In genomic region chr13:20121154-20121515, GRCh38 we compare ENCODE assay signal across 9 cellular contexts. TPM values are rescaled to one million over a fixed set of nuclear protein-coding genes. Genes with fewer than 3 reads are reported as not detected.
A peak's percentile ranks its signal among the peaks of the same experiment; 100 is the strongest.
DNase-seq lines count a peak whose midpoint lies in the region; ATAC-seq, FAIRE-seq and TF ChIP-seq lines count a peak whose summit lies in the region.
"Had no signal": no experiment of that assay in that cellular context is flagged by ENCODE, and none has a peak within 500 bp of the region (broad histone marks: within the 10 kb centered on the region; RNA-seq: fewer than 3 reads in every experiment).

No MANE protein-coding gene starts in this region.

- no peak overlapping the region for H3K27ac Mint-ChIP-seq in HFFc6
- H3K27ac Mint-ChIP-seq in activated B cell treated with CpG ODN at 0.5 μM for 24 hours = no peak overlapping the region

- TF ChIP-seq POLR2A in right lobe of liver (IDR thresholded peaks at IDR 0.05) = no peak

- no peaks in the 10 kb centered on the region for H3K36me3 Mint-ChIP-seq in HFFc6 (ENCODE audit: low read depth)
- no peaks in the 10 kb centered on the region for H3K36me3 Mint-ChIP-seq in activated B cell treated with CpG ODN at 0.5 μM for 24 hours (ENCODE audit: low read depth)

- intact Hi-C loops in activated B cell treated with CpG ODN at 0.5 μM for 24 hours (cut with micrococcal nuclease) = no loop called here
- intact Hi-C loops in right lobe of liver (cut with DNase I) = no loop called here

- TF ChIP-seq CTCF in HFFc6 (IDR thresholded peaks at IDR 0.05) (no peak), activated B cell treated with CpG ODN at 0.5 μM for 24 hours (IDR thresholded peaks at IDR 0.05) (no peak), right lobe of liver (IDR thresholded peaks at IDR 0.05) (no peak)

- H3K9me3 ChIP-seq in right lobe of liver = no peaks in the 10 kb centered on the region

- ATAC-seq in activated B cell treated with CpG ODN at 0.5 μM for 24 hours (ENCODE audit: low read depth) (no peak), right lobe of liver (peak in 2 of 4 donors; percentile 4 to 38), HG03571 (IDR thresholded peaks at IDR 0.05; ENCODE audit: unreplicated experiment) (no peak), GM19463 (IDR thresholded peaks at IDR 0.05; ENCODE audit: unreplicated experiment) (no peak)

- FAIRE-seq in GM19239 (lab: Jason Lieb, UNC) = no peak

- H3K9me3 Mint-ChIP-seq in HFFc6 (no peaks in the 10 kb centered on the region), activated B cell treated with CpG ODN at 0.5 μM for 24 hours (no peaks in the 10 kb centered on the region)

- DNase-seq in AML-193 (lab: John Stamatoyannopoulos, UW) (peak; percentile 68 to 78), HFFc6 (no peak), activated B cell treated with CpG ODN at 0.5 μM for 24 hours (no peak), right lobe of liver (peak in 1 of 3 donors; percentile 41), GM19239 (ENCODE audit: insufficient read length, low spot score) (no peak), nucleus accumbens (lab: John Stamatoyannopoulos, UW) (no peak)
- DNase-seq: NCI-H146 had no signal

- peak overlapping the region; percentile 76 to 92 (median 89) for H3K27ac ChIP-seq in right lobe of liver

- no peaks in the 10 kb centered on the region for H3K27me3 ChIP-seq in right lobe of liver

- POLR2A ChIA-PET in activated B cell treated with CpG ODN at 0.5 μM for 24 hours (lab: Charles Lee) = no interaction called here

- peaks cover 4% of the 10 kb centered on the region for H3K27me3 Mint-ChIP-seq in HFFc6 (ENCODE audit: insufficient read depth)
- peaks cover 26% of the 10 kb centered on the region for H3K27me3 Mint-ChIP-seq in activated B cell treated with CpG ODN at 0.5 μM for 24 hours

- H3K4me1 Mint-ChIP-seq in HFFc6 (ENCODE audit: low read depth) (peaks cover 42% of the 10 kb centered on the region), activated B cell treated with CpG ODN at 0.5 μM for 24 hours (peaks cover 11% of the 10 kb centered on the region)

- CTCF ChIA-PET in activated B cell treated with CpG ODN at 0.5 μM for 24 hours (lab: Charles Lee) = no interaction called here

- H3K4me3 Mint-ChIP-seq in HFFc6 = peak overlapping the region; percentile 84; the same call in 1 of the 2 replicates
- peak overlapping the region; percentile 69 for H3K4me3 Mint-ChIP-seq in activated B cell treated with CpG ODN at 0.5 μM for 24 hours

- H3K36me3 ChIP-seq in right lobe of liver = no peaks in the 10 kb centered on the region

- peak overlapping the region; percentile 32 to 53 (median 49) for H3K4me3 ChIP-seq in right lobe of liver

- H3K4me1 ChIP-seq in right lobe of liver = peaks cover 0 to 8% (median 0%) of the 10 kb centered on the region in 4 donors

- 4% methylated on average over 8 of the region's 8 CpGs for WGBS in right lobe of liver (ENCODE audit: insufficient coverage, low coverage, low lambda C conversion rate, missing lambda C conversion rate)

RNA-seq across cellular contexts. Expression of gene GJA3, which starts 39.7 kb away (rescaled TPM):
- under 1 TPM; 0.09 to 0.14 (median 0.11) TPM for total RNA-seq in HFFc6 (2021; fragmentation: NEBNext Ultra II Directional; extraction: Animal tissue kit (Norgen Biotek cat#: 25700))
- total RNA-seq in activated B cell treated with CpG ODN at 0.5 μM for 24 hours = 0.09 and 0.10 TPM in 2 replicates
- total RNA-seq in right lobe of liver = under 1 TPM in 1 of 6 experiments, not detected in 5; 0.11 TPM

Comparison
In these comparisons a context has a peak if more than half of its experiments do, and no peak if none do; other contexts are left out.
1. DNase-seq: peak in AML-193 (2 of 2); none in HFFc6 (single experiment), activated B cell treated with CpG ODN at 0.5 μM for 24 hours (single experiment), GM19239 (single experiment) and nucleus accumbens (0 of 56).